24 cellular contexts compared by ENCODE assay signal in genomic region chr1:115814685-115815398, GRCh38. TPM values are rescaled to one million over a fixed set of nuclear protein-coding genes. Genes with fewer than 3 reads are reported as not detected.
"Had no signal": no experiment of that assay in that cellular context is flagged by ENCODE, and none has a peak within 500 bp of the region (broad histone marks: within the 10 kb centered on the region; RNA-seq: fewer than 3 reads in every experiment).

No MANE protein-coding gene starts in this region.

- H3K4me3 ChIP-seq: colonic mucosa, esophagus muscularis mucosa, hepatocyte, lung, skin epidermis, tibial nerve, upper lobe of right lung had no signal

- H3K9me3 ChIP-seq: colonic mucosa, esophagus muscularis mucosa, neutrophil, tibial nerve, upper lobe of right lung had no signal

- H3K4me1 ChIP-seq: colonic mucosa, tibial nerve had no signal

- H3K4me2 ChIP-seq: hepatocyte had no signal

- ATAC-seq: left colon; naive thymus-derived CD8-positive, alpha-beta T cell; sciatic nerve; upper lobe of right lung had no signal

- H3K27ac ChIP-seq: colonic mucosa, esophagus muscularis mucosa, hepatocyte, neutrophil, skin epidermis, tibial nerve, upper lobe of right lung had no signal

- H3K36me3 ChIP-seq: colonic mucosa, esophagus muscularis mucosa, neutrophil, tibial nerve, upper lobe of right lung had no signal

- H3K27me3 ChIP-seq: colonic mucosa, esophagus muscularis mucosa, hepatocyte, neutrophil, tibial nerve, upper lobe of right lung had no signal

- DNase-seq: caudate nucleus; colonic mucosa; dermis blood vessel endothelial cell; foreskin melanocyte; head of caudate nucleus; left colon; left ventricle myocardium superior; mesendoderm; naive thymus-derived CD8-positive, alpha-beta T cell; posterior cingulate gyrus; stimulated activated CD4-positive, alpha-beta T cell treated with anti-CD3 and anti-CD28 coated beads, Interleukin-12 subunit alpha, Interleukin-12 subunit beta, amount 100 ng/mL, for 4 hours; stimulated activated naive CD4-positive, alpha-beta T cell treated with Interleukin-2 at 50 U/mL for 16 hours; upper lobe of right lung had no signal

- H2AFZ ChIP-seq: hepatocyte had no signal

- H3K79me2 ChIP-seq: hepatocyte had no signal

RNA-seq across cellular contexts. Expression of gene NHLH2, which starts 26.1 kb away (rescaled TPM):
- total RNA-seq: colonic mucosa; dermis blood vessel endothelial cell; esophagus muscularis mucosa; hepatocyte; left colon; left ventricle myocardium superior; naive thymus-derived CD8-positive, alpha-beta T cell; osteoblast; pulmonary artery endothelial cell; sciatic nerve had no signal
- polyA plus RNA-seq: naive thymus-derived CD8-positive, alpha-beta T cell had no signal

RNA-seq across cellular contexts. Expression of gene CASQ2, which starts 46.3 kb away (rescaled TPM):
- total RNA-seq: dermis blood vessel endothelial cell; hepatocyte; kidney epithelial cell; naive thymus-derived CD8-positive, alpha-beta T cell; osteoblast; pulmonary artery endothelial cell had no signal
- polyA plus RNA-seq: hepatocyte; naive thymus-derived CD8-positive, alpha-beta T cell; neural cell had no signal
